20 cellular contexts compared by ENCODE assay signal in the genomic region with DNA sequence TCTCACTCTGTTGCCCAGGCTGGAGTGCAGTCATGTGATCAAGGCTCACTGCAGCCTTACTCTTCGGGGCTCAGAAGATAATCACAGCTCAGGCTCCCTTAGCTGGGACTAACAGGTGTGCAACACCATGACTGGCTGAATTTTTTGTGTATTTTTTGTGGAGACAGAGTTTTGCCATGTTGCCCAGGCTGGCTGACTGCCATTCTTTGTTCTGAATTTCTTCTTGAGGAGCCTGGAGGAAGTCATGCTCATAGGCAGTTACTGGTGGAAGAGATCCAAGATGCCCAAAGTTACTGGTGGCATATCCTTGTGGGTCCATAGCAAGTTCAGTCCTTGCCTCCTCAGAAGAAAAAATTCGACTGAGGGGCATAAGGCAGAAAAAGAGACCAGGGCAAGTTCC.
"Had no signal": no experiment of that assay in that cellular context is flagged by ENCODE, and none has a peak within 500 bp of the region (broad histone marks: within the 10 kb centered on the region; RNA-seq: fewer than 3 reads in every experiment).

No MANE protein-coding gene starts in this region.

- H2AFZ ChIP-seq: hepatocyte had no signal

- H3K4me3 ChIP-seq: heart right ventricle, hepatocyte, left ventricle myocardium inferior, lung, ovary, right atrium auricular region, skin epidermis, uterus had no signal

- H3K27me3 ChIP-seq: heart right ventricle, hepatocyte, ovary, right atrium auricular region, uterus had no signal

- H3K4me1 ChIP-seq: heart right ventricle, left ventricle myocardium inferior, right atrium auricular region, uterus had no signal

- H3K9me3 ChIP-seq: uterus had no signal

- H3K79me2 ChIP-seq: hepatocyte had no signal

- H3K36me3 ChIP-seq: ovary, right atrium auricular region, uterus had no signal

- H3K4me2 ChIP-seq: hepatocyte had no signal

- H3K27ac ChIP-seq: heart right ventricle, hepatocyte, left ventricle myocardium inferior, ovary, right atrium auricular region, skin epidermis, uterus had no signal

- DNase-seq: heart right ventricle; islet precursor cell; left ventricle myocardium inferior; mesendoderm; naive thymus-derived CD4-positive, alpha-beta T cell; ovary; stimulated activated CD4-positive, alpha-beta T cell treated with anti-CD3 and anti-CD28 coated beads, Interleukin-12 subunit alpha, Interleukin-12 subunit beta, amount 100 ng/mL, for 4 hours; stimulated activated CD4-positive, alpha-beta T cell treated with anti-CD3 and anti-CD28 coated beads, Interleukin-4, amount 100 ng/mL, for 24 hours; stimulated activated naive CD4-positive, alpha-beta T cell treated with Interleukin-2 at 50 U/mL for 16 hours; stimulated activated naive CD8-positive, alpha-beta T cell treated with anti-CD3 and anti-CD28 coated beads, Interleukin-15, amount 100 ng/mL, for 72 hours; substantia nigra; trophoblast cell; uterus had no signal

- ATAC-seq: heart right ventricle; naive thymus-derived CD4-positive, alpha-beta T cell; natural killer cell treated with Interleukin-12 subunit alpha and Interleukin-12 subunit beta and Interleukin-15 and Interleukin-18, amount 100 ng/mL, for 72 hours; sciatic nerve; stimulated activated effector memory CD8-positive, alpha-beta T cell treated with anti-CD3 and anti-CD28 coated beads, Interleukin-12 subunit alpha, Interleukin-12 subunit beta, amount 100 ng/mL, for 72 hours; stimulated activated naive CD8-positive, alpha-beta T cell treated with anti-CD3 and anti-CD28 coated beads, Interleukin-15, amount 100 ng/mL, for 72 hours had no signal
